ENCODE assay signal across 1 cellular context in the genomic region with DNA sequence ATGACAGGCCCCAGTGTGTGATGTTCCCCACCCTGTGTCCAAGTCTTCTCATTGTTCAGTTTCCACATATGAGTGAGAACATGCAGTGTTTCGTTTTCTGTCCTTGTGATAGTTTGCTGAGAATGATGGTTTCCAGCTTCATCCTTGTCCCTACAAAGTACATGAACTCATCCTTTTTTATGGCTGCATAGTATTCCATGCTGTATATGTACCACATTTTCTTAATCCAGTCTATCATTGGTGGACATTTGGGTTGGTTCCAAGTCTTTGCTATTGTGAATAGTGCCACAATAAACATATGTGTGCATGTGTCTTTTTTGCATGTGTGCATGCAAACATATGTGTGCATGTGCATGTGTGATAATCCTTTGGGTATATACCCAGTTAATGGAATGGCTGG.
A peak's percentile ranks its signal among the peaks of the same experiment; 100 is the strongest.
TF ChIP-seq lines count a peak whose summit lies in the region.

No MANE protein-coding gene starts in this region.

TF ChIP-seq in HEK293, 187 proteins besides CTCF, POLR2A, EP300 and RAD21:
- TF ChIP-seq ZNF280D (tag by site-specific recombination; IDR thresholded peaks at IDR 0.05) (0 out of 2 replicates have a peak, but pooled peaks have one; percentile 47), ZNF146 (tag by site-specific recombination; IDR thresholded peaks at IDR 0.05) (peak; percentile 73)
